In genomic region chr14:78530078-78530477, GRCh38 we compare ENCODE assay signal across 9 cellular contexts.
A peak's percentile ranks its signal among the peaks of the same experiment; 100 is the strongest.
DNase-seq lines count a peak whose midpoint lies in the region; TF ChIP-seq lines count a peak whose summit lies in the region.
"Had no signal": no experiment of that assay in that cellular context is flagged by ENCODE, and none has a peak within 500 bp of the region (broad histone marks: within the 10 kb centered on the region; RNA-seq: fewer than 3 reads in every experiment).

No MANE protein-coding gene starts in this region.

- no peak overlapping the region for H3K27ac ChIP-seq in trophoblast cell (ENCODE audit: low read depth, low read length)

- H3K18ac ChIP-seq in trophoblast cell (ENCODE audit: low read length) = no peak overlapping the region

- H3K4me3 ChIP-seq in cardiac fibroblast (replicated peaks in 1 of 2; ENCODE audit: low read depth in 2 of 2, low read length in 2 of 2) (no peak overlapping the region), trophoblast cell (ENCODE audit: low read depth, low read length) (no peak overlapping the region)

- no CpG with 5 or more reads among the region's 2 CpGs for WGBS in trophoblast cell (ENCODE audit: extremely low coverage, insufficient coverage, insufficient read length)

- H2AK5ac ChIP-seq in trophoblast cell (ENCODE audit: low read length) = no peak overlapping the region

- H3K4me2 ChIP-seq in trophoblast cell (ENCODE audit: low read length) = no peak overlapping the region

- no peak overlapping the region for H3K23ac ChIP-seq in trophoblast cell (ENCODE audit: low read length)

- no peak overlapping the region for H3K9ac ChIP-seq in trophoblast cell (ENCODE audit: low read length)

- H3K9me3 ChIP-seq in trophoblast cell (ENCODE audit: insufficient read depth, low read depth, low read length) = no peaks in the 10 kb centered on the region

- no peak overlapping the region for H3K14ac ChIP-seq in trophoblast cell (ENCODE audit: low read length)

- no peak overlapping the region for H2AFZ ChIP-seq in trophoblast cell (ENCODE audit: insufficient read depth, low read length, poor library complexity)

- H2BK12ac ChIP-seq in trophoblast cell (ENCODE audit: low read length) = no peak overlapping the region

- H4K12ac ChIP-seq in trophoblast cell (ENCODE audit: low read depth, low read length) = no peak overlapping the region

- no peaks in the 10 kb centered on the region for H3K79me1 ChIP-seq in trophoblast cell (ENCODE audit: low read length)

- no peaks in the 10 kb centered on the region for H3K79me2 ChIP-seq in trophoblast cell (ENCODE audit: control insufficient read depth, insufficient read depth, low read length, poor library complexity)

- TF ChIP-seq CTCF in cardiac fibroblast (IDR thresholded peaks at IDR 0.05; ENCODE audit: low read depth, low read length) = no peak

- no peaks in the 10 kb centered on the region for H3K36me3 ChIP-seq in trophoblast cell (ENCODE audit: control insufficient read depth in 1 of 2, insufficient read depth in 2 of 2, low read length in 2 of 2)

- H2BK5ac ChIP-seq in trophoblast cell (ENCODE audit: low read depth, low read length, poor library complexity) = no peak overlapping the region

- no peak overlapping the region for H4K8ac ChIP-seq in trophoblast cell (ENCODE audit: low read depth, low read length)

- no peak overlapping the region for H4K91ac ChIP-seq in trophoblast cell (ENCODE audit: low read depth, low read length)

- no peak overlapping the region for H2BK120ac ChIP-seq in trophoblast cell (ENCODE audit: insufficient read depth, low read length, poor library complexity)

- H3K4me1 ChIP-seq in trophoblast cell (ENCODE audit: control insufficient read depth in 1 of 2, insufficient read depth in 2 of 2, low read length in 2 of 2) = no peaks in the 10 kb centered on the region

- peak; percentile 14 for DNase-seq in SIG-M5 treated with dmso at 0.1 percent for 504 hours (lab: John Stamatoyannopoulos, UW; ENCODE audit: unreplicated experiment)
- DNase-seq in SIG-M5 (lab: John Stamatoyannopoulos, UW) = no peak
- peak; percentile 13 for DNase-seq in NCI-H460 (ENCODE audit: extremely low read depth, low read depth)
- peak; percentile 1 to 11 for DNase-seq in cardiac fibroblast (ENCODE audit: low read depth in 2 of 2)
- peak; percentile 4 to 59 for DNase-seq in trophoblast cell
- DNase-seq in NCI-H510A treated with DMSO at 0.1 percent for 48 hours (lab: John Stamatoyannopoulos, UW) = no peak
- DNase-seq in NCI-H82 treated with DMSO at 0.1 percent for 48 hours (lab: John Stamatoyannopoulos, UW; ENCODE audit: unreplicated experiment) = no peak
- DNase-seq in central memory CD4-positive, alpha-beta T cell = no peak
- DNase-seq: activated effector memory CD4-positive, alpha-beta T cell treated with Interleukin-2 at 50 U/mL for 16 hours had no signal

- no peaks in the 10 kb centered on the region for H3K27me3 ChIP-seq in trophoblast cell (ENCODE audit: insufficient read depth, low read length)

- no peak overlapping the region for H3K4ac ChIP-seq in trophoblast cell (ENCODE audit: low read depth, low read length)

Comparison
In these comparisons a context has a peak if more than half of its experiments do, and no peak if none do; other contexts are left out.
1. DNase-seq: peak in SIG-M5 treated with dmso at 0.1 percent for 504 hours (single experiment), NCI-H460 (single experiment), cardiac fibroblast (2 of 2) and trophoblast cell (2 of 2); none in SIG-M5 (single experiment), NCI-H510A treated with DMSO at 0.1 percent for 48 hours (single experiment), NCI-H82 treated with DMSO at 0.1 percent for 48 hours (single experiment) and central memory CD4-positive, alpha-beta T cell (single experiment).